1 cellular context compared by ENCODE assay signal in the genomic region with DNA sequence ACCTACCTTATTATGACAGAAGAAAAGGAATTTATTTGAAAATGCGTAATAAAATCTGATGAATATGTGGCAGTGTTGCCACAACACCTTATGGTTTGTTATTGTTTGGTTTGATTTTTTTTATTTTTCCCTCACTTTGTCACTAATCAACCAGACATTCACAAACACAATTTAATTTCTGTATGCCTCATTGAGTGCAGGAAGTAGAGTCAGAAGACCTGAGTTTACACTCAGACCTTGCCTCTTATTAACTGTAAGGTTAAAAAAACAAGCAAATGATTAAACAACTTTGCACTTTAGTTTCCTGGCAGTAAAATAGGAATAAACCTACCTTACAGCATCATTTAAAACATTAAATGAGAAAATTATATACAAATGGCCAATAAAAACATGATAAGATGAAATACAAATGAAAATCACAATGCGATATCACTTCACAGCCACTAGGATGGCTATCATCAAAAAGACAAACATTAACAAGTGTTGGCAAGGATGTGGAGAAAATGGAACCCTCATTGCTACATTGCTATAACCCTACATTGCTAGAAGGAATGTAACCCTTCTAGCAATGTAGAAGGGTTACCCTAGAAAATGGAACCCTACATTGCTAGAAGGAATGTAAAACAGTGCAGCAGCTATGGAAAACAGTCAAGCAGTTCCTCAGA.
A peak's percentile ranks its signal among the peaks of the same experiment; 100 is the strongest.
TF ChIP-seq lines count a peak whose summit lies in the region.

No MANE protein-coding gene starts in this region.

TF ChIP-seq in HepG2, 621 proteins besides CTCF, POLR2A, EP300 and RAD21 (continued from another document):
- TF ChIP-seq, protein P1, sequence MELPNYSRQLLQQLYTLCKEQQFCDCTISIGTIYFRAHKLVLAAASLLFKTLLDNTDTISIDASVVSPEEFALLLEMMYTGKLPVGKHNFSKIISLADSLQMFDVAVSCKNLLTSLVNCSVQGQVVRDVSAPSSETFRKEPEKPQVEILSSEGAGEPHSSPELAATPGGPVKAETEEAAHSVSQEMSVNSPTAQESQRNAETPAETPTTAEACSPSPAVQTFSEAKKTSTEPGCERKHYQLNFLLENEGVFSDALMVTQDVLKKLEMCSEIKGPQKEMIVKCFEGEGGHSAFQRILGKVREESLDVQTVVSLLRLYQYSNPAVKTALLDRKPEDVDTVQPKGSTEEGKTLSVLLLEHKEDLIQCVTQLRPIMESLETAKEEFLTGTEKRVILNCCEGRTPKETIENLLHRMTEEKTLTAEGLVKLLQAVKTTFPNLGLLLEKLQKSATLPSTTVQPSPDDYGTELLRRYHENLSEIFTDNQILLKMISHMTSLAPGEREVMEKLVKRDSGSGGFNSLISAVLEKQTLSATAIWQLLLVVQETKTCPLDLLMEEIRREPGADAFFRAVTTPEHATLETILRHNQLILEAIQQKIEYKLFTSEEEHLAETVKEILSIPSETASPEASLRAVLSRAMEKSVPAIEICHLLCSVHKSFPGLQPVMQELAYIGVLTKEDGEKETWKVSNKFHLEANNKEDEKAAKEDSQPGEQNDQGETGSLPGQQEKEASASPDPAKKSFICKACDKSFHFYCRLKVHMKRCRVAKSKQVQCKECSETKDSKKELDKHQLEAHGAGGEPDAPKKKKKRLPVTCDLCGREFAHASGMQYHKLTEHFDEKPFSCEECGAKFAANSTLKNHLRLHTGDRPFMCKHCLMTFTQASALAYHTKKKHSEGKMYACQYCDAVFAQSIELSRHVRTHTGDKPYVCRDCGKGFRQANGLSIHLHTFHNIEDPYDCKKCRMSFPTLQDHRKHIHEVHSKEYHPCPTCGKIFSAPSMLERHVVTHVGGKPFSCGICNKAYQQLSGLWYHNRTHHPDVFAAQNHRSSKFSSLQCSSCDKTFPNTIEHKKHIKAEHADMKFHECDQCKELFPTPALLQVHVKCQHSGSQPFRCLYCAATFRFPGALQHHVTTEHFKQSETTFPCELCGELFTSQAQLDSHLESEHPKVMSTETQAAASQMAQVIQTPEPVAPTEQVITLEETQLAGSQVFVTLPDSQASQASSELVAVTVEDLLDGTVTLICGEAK (IDR thresholded peaks at IDR 0.05): no peak
- TF ChIP-seq, protein P1 (CRISPR knock-in tag; IDR thresholded peaks at IDR 0.05): no peak
- TF ChIP-seq ZNF839 (CRISPR knock-in tag; IDR thresholded peaks at IDR 0.05; ENCODE audit: borderline replicate concordance) (no peak), SIX1 (CRISPR knock-in tag; IDR thresholded peaks at IDR 0.05; ENCODE audit: borderline replicate concordance) (no peak), SAP130 (CRISPR knock-in tag; IDR thresholded peaks at IDR 0.05; ENCODE audit: low read depth) (peak; percentile 10; the same call in 1 of the 2 replicates), ZNF446 (CRISPR knock-in tag; IDR thresholded peaks at IDR 0.05) (no peak), ZNF160 (CRISPR knock-in tag; IDR thresholded peaks at IDR 0.05) (no peak), ELF4 (CRISPR knock-in tag; IDR thresholded peaks at IDR 0.05; ENCODE audit: borderline replicate concordance) (no peak), SUZ12 (IDR thresholded peaks at IDR 0.05; ENCODE audit: low read depth, low read length) (no peak)
- TF ChIP-seq, protein P2, sequence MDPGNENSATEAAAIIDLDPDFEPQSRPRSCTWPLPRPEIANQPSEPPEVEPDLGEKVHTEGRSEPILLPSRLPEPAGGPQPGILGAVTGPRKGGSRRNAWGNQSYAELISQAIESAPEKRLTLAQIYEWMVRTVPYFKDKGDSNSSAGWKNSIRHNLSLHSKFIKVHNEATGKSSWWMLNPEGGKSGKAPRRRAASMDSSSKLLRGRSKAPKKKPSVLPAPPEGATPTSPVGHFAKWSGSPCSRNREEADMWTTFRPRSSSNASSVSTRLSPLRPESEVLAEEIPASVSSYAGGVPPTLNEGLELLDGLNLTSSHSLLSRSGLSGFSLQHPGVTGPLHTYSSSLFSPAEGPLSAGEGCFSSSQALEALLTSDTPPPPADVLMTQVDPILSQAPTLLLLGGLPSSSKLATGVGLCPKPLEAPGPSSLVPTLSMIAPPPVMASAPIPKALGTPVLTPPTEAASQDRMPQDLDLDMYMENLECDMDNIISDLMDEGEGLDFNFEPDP (CRISPR knock-in tag; conservative IDR thresholded peaks at IDR 0.05): no peak
